In the genomic region with DNA sequence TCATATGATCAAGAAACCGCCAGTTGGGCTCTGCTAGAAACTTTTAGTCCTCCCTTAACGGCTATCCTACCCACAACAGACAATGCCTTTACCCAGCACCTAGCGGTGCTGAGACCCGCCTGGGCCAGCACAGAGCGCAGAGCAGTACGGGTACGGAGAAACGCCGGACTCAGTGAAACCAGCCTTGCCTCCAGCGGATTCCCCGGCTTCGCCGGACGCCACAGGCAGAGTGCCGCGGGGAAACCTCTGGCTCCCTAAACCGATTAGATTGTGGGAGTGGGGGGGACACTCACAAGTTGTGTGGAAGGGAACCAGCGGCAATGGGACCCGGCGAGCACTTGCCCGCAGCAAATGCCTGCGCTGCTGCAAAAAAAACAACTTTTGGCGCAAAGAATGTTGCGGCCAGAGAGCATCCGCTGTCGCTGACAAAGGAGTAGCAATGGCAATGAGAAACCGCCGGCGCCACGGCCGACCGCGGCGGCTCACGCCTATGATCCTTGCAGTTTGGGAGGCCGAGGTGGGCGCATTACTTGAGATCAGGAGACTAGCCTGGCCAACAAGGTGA, we compare ENCODE assay signal across 8 cellular contexts.
DNase-seq lines count a peak whose midpoint lies in the region; ATAC-seq and TF ChIP-seq lines count a peak whose summit lies in the region.

No MANE protein-coding gene starts in this region.

- peak; percentile 17 to 45 for ATAC-seq in right cardiac atrium

- H3K27ac ChIP-seq in GM23248, result peak overlapping the region; percentile 93
- H3K27ac ChIP-seq in right cardiac atrium (ENCODE audit: low read length), result peak overlapping the region; percentile 94

- in situ Hi-C loops in GM23248 (cut with MboI), result no loop called here
- in situ Hi-C loops in HAP-1 (cut with MboI; ENCODE audit: low sequenced_read_pairs), result no loop called here

- intact Hi-C loops in right cardiac atrium (cut with DNase I), result no loop called here

- H3F3A ChIP-seq in GM23248 (ENCODE audit: insufficient read depth), result peaks cover 18% of the 10 kb centered on the region

- H2AFZ ChIP-seq in GM23248, result peak overlapping the region; percentile 83

- H3K9me3 ChIP-seq in GM23248 (ENCODE audit: low read depth), result no peaks in the 10 kb centered on the region
- peaks cover 2% of the 10 kb centered on the region for H3K9me3 ChIP-seq in right cardiac atrium (ENCODE audit: control insufficient read depth, low read length)
- H3K9me3 ChIP-seq in HAP-1, result no peaks in the 10 kb centered on the region

- 0 out of 3 replicates have a peak, but pooled peaks have one; percentile 2 for TF ChIP-seq CTCF in GM12872 (IDR thresholded peaks at IDR 0.05; ENCODE audit: insufficient read depth, low read depth, low read length)

- H3K9me2 ChIP-seq in GM23248 (ENCODE audit: insufficient read depth), result no peaks in the 10 kb centered on the region

- H3K4me3 ChIP-seq in GM23248 (peak overlapping the region; percentile 79), right cardiac atrium (ENCODE audit: low read length) (peak overlapping the region; percentile 55), HAP-1 (no peak overlapping the region)

- peak overlapping the region; percentile 96 for H3K4me2 ChIP-seq in GM23248 (ENCODE audit: unreplicated experiment)

- H3K9ac ChIP-seq in GM23248, result peak overlapping the region; percentile 91

- 2 to 3% methylated on average over 37 of the region's 37 CpGs for WGBS in GM23248 (ENCODE audit: low coverage in 1 of 2, low lambda C conversion rate in 2 of 2, missing lambda C conversion rate in 2 of 2), 2 experiments
- WGBS in right cardiac atrium, result 1% methylated on average over 37 of the region's 37 CpGs

- H3K27me3 ChIP-seq in GM23248 (replicated peaks; ENCODE audit: insufficient read depth) (no peaks in the 10 kb centered on the region), right cardiac atrium (ENCODE audit: control insufficient read depth, insufficient read depth) (no peaks in the 10 kb centered on the region), HAP-1 (ENCODE audit: low read depth) (no peaks in the 10 kb centered on the region)

- H3K4me1 ChIP-seq in GM23248 (ENCODE audit: insufficient read depth) (peaks cover 21% of the 10 kb centered on the region), right cardiac atrium (ENCODE audit: control insufficient read depth, insufficient read depth, low read length) (no peaks in the 10 kb centered on the region), HAP-1 (peaks cover 8% of the 10 kb centered on the region)

- peaks cover 10% of the 10 kb centered on the region; the same call in 1 of the 2 replicates for H3K79me2 ChIP-seq in GM23248 (ENCODE audit: insufficient read depth)

- no peaks in the 10 kb centered on the region for H4K20me1 ChIP-seq in GM23248 (ENCODE audit: insufficient read depth)

- DNase-seq in GM23248, result peak; percentile 71
- DNase-seq in NCI-H526 treated with DMSO at 0.1 percent for 48 hours (lab: John Stamatoyannopoulos, UW), result peak; percentile 83
- DNase-seq in activated effector memory CD4-positive, alpha-beta T cell treated with Interleukin-2 at 50 U/mL for 16 hours, result peak; percentile 58
- DNase-seq in right cardiac atrium, result peak in 2 of 3 donors; percentile 69
- peak in 2 of 3 donors; percentile 22 to 36 for DNase-seq in stimulated activated CD4-positive, alpha-beta T cell treated with anti-CD3 and anti-CD28 coated beads, TNF-alpha, amount 100 ng/mL, for 48 hours (ENCODE audit: low read depth in 3 of 3)
- no peak for DNase-seq in glomerular visceral epithelial cell (ENCODE audit: extremely low spot score)
- DNase-seq in HAP-1 (ENCODE audit: low spot score in 2 of 2), result no peak

- H3K36me3 ChIP-seq in GM23248 (ENCODE audit: low read depth) (no peaks in the 10 kb centered on the region), HAP-1 (replicated peaks) (no peaks in the 10 kb centered on the region)

Comparison
In these comparisons a context has a peak if more than half of its experiments do, and no peak if none do; other contexts are left out.
1. DNase-seq: peak in GM23248 (single experiment), NCI-H526 treated with DMSO at 0.1 percent for 48 hours (single experiment), activated effector memory CD4-positive, alpha-beta T cell treated with Interleukin-2 at 50 U/mL for 16 hours (single experiment), right cardiac atrium (2 of 3) and stimulated activated CD4-positive, alpha-beta T cell treated with anti-CD3 and anti-CD28 coated beads, TNF-alpha, amount 100 ng/mL, for 48 hours (2 of 3); none in glomerular visceral epithelial cell (single experiment) and HAP-1 (0 of 2).